Comparison of ENCODE assay signal across 8 cellular contexts in genomic region chr10:97632949-97633884, GRCh38. TPM values are rescaled to one million over a fixed set of nuclear protein-coding genes. Genes with fewer than 3 reads are reported as not detected.
DNase-seq lines count a peak whose midpoint lies in the region; ATAC-seq and TF ChIP-seq lines count a peak whose summit lies in the region.

Gene MORN4 (minus strand): TSS chr10:97633500. CDS start chr10:97619653, 13,847 bp downstream.

- no peaks in the 10 kb centered on the region for H3K36me3 ChIP-seq in smooth muscle cell (ENCODE audit: low read depth)

- peak within 1 kb of the TSS; percentile 95 to 100 (median 95) for H3K4me3 Mint-ChIP-seq in immature natural killer cell

- peaks cover 13 to 17% of the 10 kb centered on the region in 2 donors for H3K4me1 Mint-ChIP-seq in immature natural killer cell

- H3K79me2 ChIP-seq in smooth muscle cell (ENCODE audit: low read depth), result peaks cover 12% of the 10 kb centered on the region

- 5% methylated on average over 59 of the region's 62 CpGs for WGBS in smooth muscle cell (ENCODE audit: low lambda C conversion rate)

- no peaks in the 10 kb centered on the region for H3K9me3 ChIP-seq in smooth muscle cell (replicated peaks; ENCODE audit: low read depth)

- H3F3A ChIP-seq in smooth muscle cell (ENCODE audit: low read depth), result no peaks in the 10 kb centered on the region

- H2AFZ ChIP-seq in smooth muscle cell (ENCODE audit: low read depth), result peak within 1 kb of the TSS; percentile 98

- peaks cover 0 to 4% (median 0%) of the 10 kb centered on the region in 3 donors for H3K36me3 Mint-ChIP-seq in immature natural killer cell

- no peaks in the 10 kb centered on the region for H3K27me3 ChIP-seq in smooth muscle cell (ENCODE audit: low read depth)

- peaks cover 8 to 12% (median 11%) of the 10 kb centered on the region in 3 donors for H3K27me3 Mint-ChIP-seq in immature natural killer cell (ENCODE audit: low read depth in 3 of 3)

- peak within 1 kb of the TSS; percentile 67 for H3K4me3 ChIP-seq in smooth muscle cell

- H3K9me3 Mint-ChIP-seq in immature natural killer cell, result no peaks in the 10 kb centered on the region

- peak within 1 kb of the TSS; percentile 82 for H3K4me2 ChIP-seq in smooth muscle cell

- peak within 1 kb of the TSS; percentile 47 to 92 (median 84) for H3K27ac Mint-ChIP-seq in immature natural killer cell

- H3K27ac ChIP-seq in caudate nucleus (ENCODE audit: low read depth, low read length) (peak within 1 kb of the TSS; percentile 60), smooth muscle cell (ENCODE audit: low read depth) (peak within 1 kb of the TSS; percentile 11)

- no peak for TF ChIP-seq CTCF in smooth muscle cell (IDR thresholded peaks at IDR 0.05; ENCODE audit: borderline replicate concordance, insufficient read depth, poor library complexity, severe bottlenecking)

- peaks cover 5% of the 10 kb centered on the region for H3K4me1 ChIP-seq in smooth muscle cell (ENCODE audit: low read depth)

- no peaks in the 10 kb centered on the region for H4K20me1 ChIP-seq in smooth muscle cell (ENCODE audit: low read depth)

- ATAC-seq in GM18861 (IDR thresholded peaks at IDR 0.05; ENCODE audit: unreplicated experiment), result peak; percentile 95
- peak; percentile 99 for ATAC-seq in HG03066 (IDR thresholded peaks at IDR 0.05; ENCODE audit: low read depth, unreplicated experiment)

- peak within 1 kb of the TSS; percentile 28 for H3K9ac ChIP-seq in smooth muscle cell (ENCODE audit: low read depth)

- DNase-seq in A172 (ENCODE audit: low spot score) (peak; percentile 81), NCI-H2196 (lab: John Stamatoyannopoulos, UW; ENCODE audit: unreplicated experiment) (peak; percentile 86), caudate nucleus (lab: John Stamatoyannopoulos, UW) (peak; percentile 47 to 97 (median 90)), immature natural killer cell (peak; percentile 89 to 91 (median 90)), smooth muscle cell (lab: John Stamatoyannopoulos, UW; ENCODE audit: unreplicated experiment) (peak; percentile 67)
- DNase-seq in activated CD4-positive, CD25-positive, alpha-beta regulatory T cell (lab: John Stamatoyannopoulos, UW), result peak; percentile 79 to 87 (median 80)

RNA-seq across cellular contexts. Expression of gene MORN4, which starts in this region (rescaled TPM):
- total RNA-seq in A172 (2014; rRNA removed; shearing (Covaris generic)), result 6.2 and 10.0 TPM in 2 replicates
- polyA plus RNA-seq in immature natural killer cell (1 to 10 TPM in 2 of 3 donors, under 1 TPM in 1; 0.80 to 6.1 (median 1.1) TPM), smooth muscle cell (11.3 and 16.8 TPM in 2 replicates)
- total RNA-seq in smooth muscle cell, result 2.9 and 9.3 TPM in 2 replicates

Comparison
In these comparisons a context has a peak if more than half of its experiments do, and no peak if none do; other contexts are left out.
1. Peak in every context shown above with its lines: DNase-seq, ATAC-seq, H3K4me3 ChIP-seq and H3K27ac ChIP-seq.